In genomic region chr14:37493606-37494005, GRCh38 we compare ENCODE assay signal across 1 cellular context.
TF ChIP-seq lines count a peak whose summit lies in the region.

No MANE protein-coding gene starts in this region.

TF ChIP-seq in HepG2, 621 proteins besides CTCF, POLR2A, EP300 and RAD21 (continued from another document and continues in another):
- no peak for TF ChIP-seq CBX2 (IDR thresholded peaks at IDR 0.05; ENCODE audit: low read depth, low read length)
- TF ChIP-seq CBX2 (CRISPR knock-in tag; IDR thresholded peaks at IDR 0.05; ENCODE audit: low read depth) = no peak
- TF ChIP-seq NFATC3 (CRISPR knock-in tag; IDR thresholded peaks at IDR 0.05) = no peak
- TF ChIP-seq ZNF503 (CRISPR knock-in tag; IDR thresholded peaks at IDR 0.05) = no peak
- TF ChIP-seq ZNF687 (CRISPR knock-in tag; IDR thresholded peaks at IDR 0.05) = no peak
- TF ChIP-seq ZNF382 (CRISPR knock-in tag; IDR thresholded peaks at IDR 0.05; ENCODE audit: borderline replicate concordance) = no peak
- no peak for TF ChIP-seq ZNF335 (CRISPR knock-in tag; IDR thresholded peaks at IDR 0.05)
- no peak for TF ChIP-seq AGO1 (IDR thresholded peaks at IDR 0.05; ENCODE audit: low read depth, low read length, poor library complexity, severe bottlenecking)
- TF ChIP-seq ZNF367 (CRISPR knock-in tag; IDR thresholded peaks at IDR 0.05; ENCODE audit: borderline replicate concordance) = no peak
- no peak for TF ChIP-seq ZSCAN9 (CRISPR knock-in tag; IDR thresholded peaks at IDR 0.05; ENCODE audit: borderline replicate concordance)
- TF ChIP-seq IRX3 (CRISPR knock-in tag; IDR thresholded peaks at IDR 0.05; ENCODE audit: borderline replicate concordance, low read depth) = no peak
- TF ChIP-seq ONECUT2 (CRISPR knock-in tag; IDR thresholded peaks at IDR 0.05) = peak; percentile 74; the same call in 1 of the 2 replicates
- TF ChIP-seq PRDM10 (CRISPR knock-in tag; IDR thresholded peaks at IDR 0.05; ENCODE audit: low read depth) = no peak
- TF ChIP-seq ARID5B (CRISPR knock-in tag; IDR thresholded peaks at IDR 0.05) = peak; percentile 65
- TF ChIP-seq TEAD3 (CRISPR knock-in tag; optimal IDR thresholded peaks at IDR 0.05; ENCODE audit: borderline replicate concordance) = no peak
- no peak for TF ChIP-seq GPN1 (CRISPR knock-in tag; IDR thresholded peaks at IDR 0.05; ENCODE audit: borderline replicate concordance)
- no peak for TF ChIP-seq ZNF256 (CRISPR knock-in tag; conservative IDR thresholded peaks at IDR 0.05)
- TF ChIP-seq BCL6 (CRISPR knock-in tag; IDR thresholded peaks at IDR 0.05) = peak; percentile 55; the same call in 1 of the 2 replicates
- TF ChIP-seq ELF3 (CRISPR knock-in tag; IDR thresholded peaks at IDR 0.05) = peak; percentile 80
- TF ChIP-seq HOXD1 (CRISPR knock-in tag; IDR thresholded peaks at IDR 0.05) = no peak
- TF ChIP-seq ARHGAP35 (CRISPR knock-in tag; IDR thresholded peaks at IDR 0.05; ENCODE audit: borderline replicate concordance) = no peak
- TF ChIP-seq ZSCAN30 (CRISPR knock-in tag; IDR thresholded peaks at IDR 0.05) = no peak
- TF ChIP-seq HMG20A (CRISPR knock-in tag; IDR thresholded peaks at IDR 0.05; ENCODE audit: borderline replicate concordance) = 0 out of 2 replicates have a peak, but pooled peaks have one; percentile 57
- TF ChIP-seq ZNF768 (CRISPR knock-in tag; IDR thresholded peaks at IDR 0.05) = no peak
- TF ChIP-seq ZNF34 (CRISPR knock-in tag; IDR thresholded peaks at IDR 0.05; ENCODE audit: borderline replicate concordance) = no peak
- TF ChIP-seq HOXA5 (CRISPR knock-in tag; IDR thresholded peaks at IDR 0.05) = peak; percentile 50; the same call in 1 of the 2 replicates
- peak; percentile 27; the same call in 1 of the 2 replicates for TF ChIP-seq THAP11 (CRISPR knock-in tag; IDR thresholded peaks at IDR 0.05)
- no peak for TF ChIP-seq AKNA (CRISPR knock-in tag; IDR thresholded peaks at IDR 0.05; ENCODE audit: borderline replicate concordance)
- no peak for TF ChIP-seq ZFP36 (IDR thresholded peaks at IDR 0.05; ENCODE audit: borderline replicate concordance, low read depth, low read length, partially characterized antibody)
- no peak for TF ChIP-seq ZFY (CRISPR knock-in tag; IDR thresholded peaks at IDR 0.05)
